In the genomic region with DNA sequence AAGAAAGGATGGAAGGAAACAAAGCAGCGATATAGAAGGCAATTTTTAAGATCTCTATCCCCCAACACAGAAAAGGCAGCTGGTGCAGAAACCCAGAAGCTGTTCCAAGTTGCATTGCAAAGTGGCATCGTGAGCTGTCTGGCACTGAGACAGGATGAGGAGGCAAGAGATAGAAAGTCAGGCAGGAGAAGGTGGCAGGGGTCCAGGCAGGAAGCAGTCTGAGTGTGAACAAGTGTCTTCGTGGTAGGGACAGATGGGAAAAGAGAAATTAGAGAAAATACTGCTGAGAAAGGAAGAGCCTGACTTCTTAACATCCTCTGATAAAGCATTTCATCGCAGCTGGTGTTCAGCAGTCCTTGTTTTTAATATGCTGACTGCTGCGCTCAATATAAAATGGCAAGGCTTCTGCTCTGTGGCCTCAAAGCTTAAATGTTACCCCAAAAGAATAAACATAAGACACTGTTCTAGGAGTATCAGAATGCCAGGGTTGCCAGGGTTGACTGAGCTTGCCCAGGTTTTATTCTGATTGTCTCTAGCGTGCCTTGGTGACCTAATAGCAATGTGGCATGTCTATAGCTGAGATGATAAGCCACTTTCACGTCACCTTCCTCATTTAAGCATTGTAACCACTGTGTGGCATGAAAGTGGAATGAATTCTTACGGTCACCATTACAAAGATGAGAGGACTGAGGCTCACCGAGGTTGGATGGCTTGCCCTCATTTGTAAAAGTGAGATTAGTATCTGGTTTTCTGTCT, we compare ENCODE assay signal across 11 cellular contexts.
DNase-seq lines count a peak whose midpoint lies in the region.
"Had no signal": no experiment of that assay in that cellular context is flagged by ENCODE, and none has a peak within 500 bp of the region (broad histone marks: within the 10 kb centered on the region; RNA-seq: fewer than 3 reads in every experiment).

No MANE protein-coding gene starts in this region.

- no peak overlapping the region for H3K27ac Mint-ChIP-seq in activated naive CD8-positive, alpha-beta T cell treated with anti-CD3 and anti-CD28 coated beads for 36 hours
- H3K27ac Mint-ChIP-seq: nephron progenitor cell had no signal

- no peaks in the 10 kb centered on the region for H3K9me3 ChIP-seq in stomach smooth muscle (ENCODE audit: control insufficient read depth in 2 of 2, low read length in 2 of 2)

- no peaks in the 10 kb centered on the region for H3K36me3 ChIP-seq in stomach smooth muscle (ENCODE audit: control insufficient read depth in 2 of 2, insufficient read depth in 2 of 2, low read length in 2 of 2)

- H3K27me3 ChIP-seq in stomach smooth muscle (ENCODE audit: control insufficient read depth in 1 of 2, insufficient read depth in 2 of 2, low read length in 2 of 2): no peaks in the 10 kb centered on the region

- H3K27ac ChIP-seq in stomach smooth muscle (ENCODE audit: low read length): peak overlapping the region; percentile 24

- no peaks in the 10 kb centered on the region for H3K9me3 Mint-ChIP-seq in activated naive CD8-positive, alpha-beta T cell treated with anti-CD3 and anti-CD28 coated beads for 36 hours
- H3K9me3 Mint-ChIP-seq: nephron progenitor cell had no signal

- no peaks in the 10 kb centered on the region for H3K4me1 Mint-ChIP-seq in activated naive CD8-positive, alpha-beta T cell treated with anti-CD3 and anti-CD28 coated beads for 36 hours

- peaks cover 5% of the 10 kb centered on the region for H3K27me3 Mint-ChIP-seq in activated naive CD8-positive, alpha-beta T cell treated with anti-CD3 and anti-CD28 coated beads for 36 hours

- peak overlapping the region in 1 of 2 donors; percentile 22 for H3K4me3 ChIP-seq in stomach smooth muscle (ENCODE audit: low read length in 2 of 2)

- no peaks in the 10 kb centered on the region for H3K36me3 Mint-ChIP-seq in activated naive CD8-positive, alpha-beta T cell treated with anti-CD3 and anti-CD28 coated beads for 36 hours

- no peak overlapping the region for H3K9ac ChIP-seq in stomach smooth muscle (ENCODE audit: low read length in 2 of 2)

- H3K4me3 Mint-ChIP-seq in activated naive CD8-positive, alpha-beta T cell treated with anti-CD3 and anti-CD28 coated beads for 36 hours: no peak overlapping the region
- H3K4me3 Mint-ChIP-seq: nephron progenitor cell had no signal

- DNase-seq in LHCN-M2 (ENCODE audit: low read depth): peak; percentile 40
- DNase-seq in anterior cingulate cortex (lab: John Stamatoyannopoulos, UW): peak in 53 of 58 donors; percentile 3 to 86 (median 53)
- DNase-seq in hypothalamus (lab: John Stamatoyannopoulos, UW): peak in 32 of 51 donors; percentile 2 to 65 (median 16)
- DNase-seq in 8988T: no peak
- no peak for DNase-seq in NCI-H2081 (lab: John Stamatoyannopoulos, UW)
- DNase-seq in activated naive CD8-positive, alpha-beta T cell treated with anti-CD3 and anti-CD28 coated beads for 36 hours: no peak
- DNase-seq in hepatic stellate cell (ENCODE audit: low spot score): no peak
- DNase-seq: activated naive CD4-positive, alpha-beta T cell treated with Interleukin-2 at 50 U/mL for 16 hours; NCI-H187; nephron progenitor cell had no signal

- peaks cover 28% of the 10 kb centered on the region for H3K4me1 ChIP-seq in stomach smooth muscle (ENCODE audit: control insufficient read depth, insufficient read depth, low read length)

Comparison
In these comparisons a context has a peak if more than half of its experiments do, and no peak if none do; other contexts are left out.
1. DNase-seq: peak in LHCN-M2 (single experiment), anterior cingulate cortex (53 of 58) and hypothalamus (32 of 51); none in 8988T (single experiment), NCI-H2081 (0 of 2), activated naive CD8-positive, alpha-beta T cell treated with anti-CD3 and anti-CD28 coated beads for 36 hours (single experiment) and hepatic stellate cell (single experiment).